Comparison of ENCODE assay signal across 26 cellular contexts in genomic region chr5:33968133-33969005, GRCh38. TPM values are rescaled to one million over a fixed set of nuclear protein-coding genes. Genes with fewer than 3 reads are reported as not detected.
DNase-seq lines count a peak whose midpoint lies in the region; ATAC-seq and TF ChIP-seq lines count a peak whose summit lies in the region.
"Had no signal": no experiment of that assay in that cellular context is flagged by ENCODE, and none has a peak within 500 bp of the region (broad histone marks: within the 10 kb centered on the region; RNA-seq: fewer than 3 reads in every experiment).

No MANE protein-coding gene starts in this region.

- H3K4me3 ChIP-seq in right atrium auricular region (no peak overlapping the region), brain microvascular endothelial cell (ENCODE audit: low read depth, low read length) (no peak overlapping the region)
- H3K4me3 ChIP-seq: esophagus muscularis mucosa, K562, psoas muscle, suprapubic skin, uterus had no signal

- TF ChIP-seq CTCF in right atrium auricular region (IDR thresholded peaks at IDR 0.05): no peak
- TF ChIP-seq CTCF in brain microvascular endothelial cell (IDR thresholded peaks at IDR 0.05; ENCODE audit: low read depth, low read length, missing control alignments): peak; percentile 5

- H3K36me3 ChIP-seq in right atrium auricular region: no peaks in the 10 kb centered on the region
- no peaks in the 10 kb centered on the region for H3K36me3 ChIP-seq in brain microvascular endothelial cell (replicated peaks)
- H3K36me3 ChIP-seq: esophagus muscularis mucosa, neutrophil, suprapubic skin, uterus had no signal

- ATAC-seq in Right ventricle myocardium inferior (peak; percentile 36), left lobe of liver (peak; percentile 29), GM18861 (IDR thresholded peaks at IDR 0.05; ENCODE audit: unreplicated experiment) (no peak)
- ATAC-seq: activated naive CD4-positive, alpha-beta T cell treated with anti-CD3 and anti-CD28 coated beads, Interleukin-2, amount 50 U/mL, for 72 hours; HCT116; K562; psoas muscle had no signal

- no peak overlapping the region for H3K27ac ChIP-seq in right atrium auricular region
- no peak overlapping the region for H3K27ac ChIP-seq in brain microvascular endothelial cell
- H3K27ac ChIP-seq: esophagus muscularis mucosa, neutrophil, psoas muscle, suprapubic skin, uterus had no signal

- intact Hi-C loops in Right ventricle myocardium inferior (cut with DNase I): no loop called here

- DNase-seq in Right ventricle myocardium inferior (ENCODE audit: missing footprints): no peak
- no peak for DNase-seq in right atrium auricular region (ENCODE audit: low spot score)
- DNase-seq in NCI-H524 (lab: John Stamatoyannopoulos, UW): peak; percentile 95 to 99
- no peak for DNase-seq in brain microvascular endothelial cell
- no peak for DNase-seq in left lobe of liver (ENCODE audit: low spot score)
- DNase-seq in stimulated activated CD4-positive, alpha-beta T cell treated with anti-CD3 and anti-CD28 coated beads, Interleukin-4, amount 100 ng/mL, for 24 hours: no peak
- DNase-seq in GM03348 (ENCODE audit: low spot score): no peak
- DNase-seq: activated CD4-positive, alpha-beta T cell treated with anti-CD3 and anti-CD28 coated beads, Interleukin-2, amount 50 U/mL, for 1 hour; aorta; C1 segment of cervical spinal cord; effector CD8-positive, alpha-beta T cell; kidney; MV-4-11; NCI-H526; psoas muscle; uterus had no signal

- H3K9me3 ChIP-seq in right atrium auricular region: no peaks in the 10 kb centered on the region
- H3K9me3 ChIP-seq: esophagus muscularis mucosa, neutrophil, psoas muscle, suprapubic skin, uterus had no signal

- in situ Hi-C loops in brain microvascular endothelial cell (cut with HindIII; ENCODE audit: low pct_ligation_motif_present, low sequenced_read_pairs): no loop called here

- no peaks in the 10 kb centered on the region for H3K4me1 ChIP-seq in right atrium auricular region
- H3K4me1 ChIP-seq: psoas muscle, uterus had no signal

- H3K27me3 ChIP-seq in right atrium auricular region (no peaks in the 10 kb centered on the region), brain microvascular endothelial cell (replicated peaks) (no peaks in the 10 kb centered on the region)
- H3K27me3 ChIP-seq: esophagus muscularis mucosa, neutrophil, suprapubic skin, uterus had no signal

RNA-seq across cellular contexts. Expression of gene SLC45A2, which starts 16.1 kb away (rescaled TPM):
- not detected for total RNA-seq in Right ventricle myocardium inferior
- total RNA-seq in right atrium auricular region: under 1 TPM in 1 of 2 donors, not detected in 1; 0.82 TPM
- total RNA-seq in left lobe of liver: 0.48 TPM

RNA-seq across cellular contexts. Expression of gene RXFP3, which starts 32.2 kb away (rescaled TPM):
- total RNA-seq in Right ventricle myocardium inferior (not detected), right atrium auricular region (not detected), left lobe of liver (not detected)
- total RNA-seq: A673; activated naive CD4-positive, alpha-beta T cell treated with anti-CD3 and anti-CD28 coated beads, Interleukin-2, amount 50 U/mL, for 72 hours; activated T-helper 1 cell treated with anti-CD3 and anti-CD28 coated beads, Interleukin-12 subunit alpha, Interleukin-12 subunit beta, Interleukin-2, Interleukin-4 antibody, amounts not matched to agents 30 ng/mL and 10 ng/mL and 1 ng/mL, durations not matched to agents 14 hours and 24 hours and 36 hours; aorta; esophagus muscularis mucosa; K562; kidney; psoas muscle; skeletal muscle tissue; suprapubic skin; uterus had no signal

RNA-seq across cellular contexts. Expression of gene AMACR, which starts 39.5 kb away (rescaled TPM):
- total RNA-seq in Right ventricle myocardium inferior (6.1 TPM), right atrium auricular region (10 to 100 TPM in 1 of 2 donors, 1 to 10 TPM in 1; 4.1 to 12.6 TPM), left lobe of liver (58.0 TPM)

Comparison
In these comparisons a context has a peak if more than half of its experiments do, and no peak if none do; other contexts are left out.
1. DNase-seq: peak in NCI-H524 (2 of 2); none in Right ventricle myocardium inferior (single experiment), right atrium auricular region (single experiment), brain microvascular endothelial cell (single experiment), left lobe of liver (single experiment), stimulated activated CD4-positive, alpha-beta T cell treated with anti-CD3 and anti-CD28 coated beads, Interleukin-4, amount 100 ng/mL, for 24 hours (single experiment) and GM03348 (single experiment).